1 cellular context compared by ENCODE assay signal in genomic region chr13:30306762-30307193, GRCh38.
A peak's percentile ranks its signal among the peaks of the same experiment; 100 is the strongest.
TF ChIP-seq lines count a peak whose summit lies in the region.

No MANE protein-coding gene starts in this region.

TF ChIP-seq in HEK293, 187 proteins besides CTCF, POLR2A, EP300 and RAD21 (continued from another document):
- TF ChIP-seq PATZ1 (tag by site-specific recombination; IDR thresholded peaks at IDR 0.05), result peak; percentile 51
- TF ChIP-seq, protein P1, sequence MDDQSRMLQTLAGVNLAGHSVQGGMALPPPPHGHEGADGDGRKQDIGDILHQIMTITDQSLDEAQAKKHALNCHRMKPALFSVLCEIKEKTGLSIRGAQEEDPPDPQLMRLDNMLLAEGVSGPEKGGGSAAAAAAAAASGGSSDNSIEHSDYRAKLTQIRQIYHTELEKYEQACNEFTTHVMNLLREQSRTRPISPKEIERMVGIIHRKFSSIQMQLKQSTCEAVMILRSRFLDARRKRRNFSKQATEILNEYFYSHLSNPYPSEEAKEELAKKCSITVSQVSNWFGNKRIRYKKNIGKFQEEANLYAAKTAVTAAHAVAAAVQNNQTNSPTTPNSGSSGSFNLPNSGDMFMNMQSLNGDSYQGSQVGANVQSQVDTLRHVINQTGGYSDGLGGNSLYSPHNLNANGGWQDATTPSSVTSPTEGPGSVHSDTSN (CRISPR knock-in tag; IDR thresholded peaks at IDR 0.05), result no peak
- TF ChIP-seq ZNF114 (tag by site-specific recombination; IDR thresholded peaks at IDR 0.05), result no peak
- no peak for TF ChIP-seq ZNF549 (tag by site-specific recombination; IDR thresholded peaks at IDR 0.05)
- no peak for TF ChIP-seq OVOL3 (tag by site-specific recombination; IDR thresholded peaks at IDR 0.05)
- no peak for TF ChIP-seq GLI4 (tag by site-specific recombination; IDR thresholded peaks at IDR 0.05)
